1 cellular context compared by ENCODE assay signal in the genomic region with DNA sequence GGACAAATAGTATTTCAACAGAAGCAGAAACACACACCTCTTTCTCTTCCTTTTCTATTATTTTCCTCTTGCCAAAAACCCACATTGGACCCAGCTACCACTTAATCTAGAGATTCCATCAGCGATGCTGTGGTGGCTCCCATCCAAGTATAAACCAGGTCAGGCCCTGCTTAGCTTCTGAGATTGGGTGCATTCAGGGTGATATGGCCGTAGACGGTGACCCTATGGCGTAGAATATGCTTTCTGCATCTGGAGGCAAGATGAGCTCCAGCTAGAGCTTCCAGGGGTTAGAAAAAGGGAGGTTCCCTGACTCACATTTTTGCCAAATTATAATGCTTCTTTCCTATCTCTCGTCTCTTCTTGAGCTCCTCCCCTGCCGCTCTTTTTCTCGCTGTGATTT.
TF ChIP-seq lines count a peak whose summit lies in the region.

No MANE protein-coding gene starts in this region.

TF ChIP-seq in SK-N-SH, 30 proteins besides CTCF, POLR2A, EP300 and RAD21 (continued from another document):
- TF ChIP-seq, protein P1, sequence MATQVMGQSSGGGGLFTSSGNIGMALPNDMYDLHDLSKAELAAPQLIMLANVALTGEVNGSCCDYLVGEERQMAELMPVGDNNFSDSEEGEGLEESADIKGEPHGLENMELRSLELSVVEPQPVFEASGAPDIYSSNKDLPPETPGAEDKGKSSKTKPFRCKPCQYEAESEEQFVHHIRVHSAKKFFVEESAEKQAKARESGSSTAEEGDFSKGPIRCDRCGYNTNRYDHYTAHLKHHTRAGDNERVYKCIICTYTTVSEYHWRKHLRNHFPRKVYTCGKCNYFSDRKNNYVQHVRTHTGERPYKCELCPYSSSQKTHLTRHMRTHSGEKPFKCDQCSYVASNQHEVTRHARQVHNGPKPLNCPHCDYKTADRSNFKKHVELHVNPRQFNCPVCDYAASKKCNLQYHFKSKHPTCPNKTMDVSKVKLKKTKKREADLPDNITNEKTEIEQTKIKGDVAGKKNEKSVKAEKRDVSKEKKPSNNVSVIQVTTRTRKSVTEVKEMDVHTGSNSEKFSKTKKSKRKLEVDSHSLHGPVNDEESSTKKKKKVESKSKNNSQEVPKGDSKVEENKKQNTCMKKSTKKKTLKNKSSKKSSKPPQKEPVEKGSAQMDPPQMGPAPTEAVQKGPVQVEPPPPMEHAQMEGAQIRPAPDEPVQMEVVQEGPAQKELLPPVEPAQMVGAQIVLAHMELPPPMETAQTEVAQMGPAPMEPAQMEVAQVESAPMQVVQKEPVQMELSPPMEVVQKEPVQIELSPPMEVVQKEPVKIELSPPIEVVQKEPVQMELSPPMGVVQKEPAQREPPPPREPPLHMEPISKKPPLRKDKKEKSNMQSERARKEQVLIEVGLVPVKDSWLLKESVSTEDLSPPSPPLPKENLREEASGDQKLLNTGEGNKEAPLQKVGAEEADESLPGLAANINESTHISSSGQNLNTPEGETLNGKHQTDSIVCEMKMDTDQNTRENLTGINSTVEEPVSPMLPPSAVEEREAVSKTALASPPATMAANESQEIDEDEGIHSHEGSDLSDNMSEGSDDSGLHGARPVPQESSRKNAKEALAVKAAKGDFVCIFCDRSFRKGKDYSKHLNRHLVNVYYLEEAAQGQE (IDR thresholded peaks at IDR 0.05; ENCODE audit: low read depth, low read length): no peak
- TF ChIP-seq GABPA (IDR thresholded peaks at IDR 0.05; ENCODE audit: low read depth): no peak
- no peak for TF ChIP-seq MXI1 (IDR thresholded peaks at IDR 0.05; ENCODE audit: low read depth, low read length)
- TF ChIP-seq ELF1 (IDR thresholded peaks at IDR 0.05): no peak
